Comparison of ENCODE assay signal across 9 cellular contexts in genomic region chr4:157258165-157258564, GRCh38. TPM values are rescaled to one million over a fixed set of nuclear protein-coding genes. Genes with fewer than 3 reads are reported as not detected.
"Had no signal": no experiment of that assay in that cellular context is flagged by ENCODE, and none has a peak within 500 bp of the region (broad histone marks: within the 10 kb centered on the region; RNA-seq: fewer than 3 reads in every experiment).

No MANE protein-coding gene starts in this region.

RNA-seq across cellular contexts. Expression of gene GRIA2, which starts 37.6 kb away (rescaled TPM):
- total RNA-seq: activated B cell treated with CpG ODN at 0.5 μM for 24 hours; activated CD8-positive, alpha-beta T cell treated with anti-CD3 and anti-CD28 coated beads for 36 hours; activated T-cell treated with anti-CD3 and anti-CD28 coated beads, Interleukin-2, amount 50 U/mL, for 4 hours; activated T-helper 17 cell treated with anti-CD3 and anti-CD28 coated beads, Interleukin-2, amount 50 U/mL, for 72 hours; astrocyte; bronchial epithelial cell; foreskin keratinocyte; gastrocnemius medialis; T-helper 2 cell treated with Interferon-gamma antibody and Interleukin-4, amounts not matched to agents 100 ng/mL and 5 ng/mL, for 36 hours had no signal
